In genomic region chr22:20428496-20429253, GRCh38 we compare ENCODE assay signal across 8 cellular contexts. TPM values are rescaled to one million over a fixed set of nuclear protein-coding genes. Genes with fewer than 3 reads are reported as not detected.
DNase-seq lines count a peak whose midpoint lies in the region; ATAC-seq and TF ChIP-seq lines count a peak whose summit lies in the region.

No MANE protein-coding gene starts in this region.

- H3K27ac ChIP-seq in suprapubic skin, result no peak overlapping the region

- H3K4me1 ChIP-seq in suprapubic skin, result peaks cover 58% of the 10 kb centered on the region

- H3K9me3 ChIP-seq in iPS-18c (ENCODE audit: control insufficient read depth, insufficient read depth, low read length) (peaks cover 2% of the 10 kb centered on the region), suprapubic skin (no peaks in the 10 kb centered on the region)

- H3K27ac Mint-ChIP-seq in activated T-cell treated with anti-CD3 and anti-CD28 coated beads, Interleukin-2, amount 50 U/mL, for 72 hours, result peak overlapping the region; percentile 78

- peaks cover 47% of the 10 kb centered on the region for H3K27me3 ChIP-seq in suprapubic skin

- peak in 1 of 2 donors; percentile 1 for ATAC-seq in activated T-cell treated with anti-CD3 and anti-CD28 coated beads, Interleukin-2, amount 50 U/mL, for 72 hours (replicated peaks in 1 of 2)
- ATAC-seq in HG02642 (IDR thresholded peaks at IDR 0.05; ENCODE audit: poor library complexity, unreplicated experiment), result no peak

- peak overlapping the region; percentile 16 for H3K4me3 ChIP-seq in iPS-18c (ENCODE audit: insufficient read depth, low read depth, low read length)
- H3K4me3 ChIP-seq in suprapubic skin, result peak overlapping the region; percentile 43

- H3K4me1 Mint-ChIP-seq in activated T-cell treated with anti-CD3 and anti-CD28 coated beads, Interleukin-2, amount 50 U/mL, for 72 hours (ENCODE audit: low read depth), result peaks cover 5% of the 10 kb centered on the region

- peaks cover 49% of the 10 kb centered on the region for H3K27me3 Mint-ChIP-seq in activated T-cell treated with anti-CD3 and anti-CD28 coated beads, Interleukin-2, amount 50 U/mL, for 72 hours (ENCODE audit: low read depth)

- no peaks in the 10 kb centered on the region for H3K9me3 Mint-ChIP-seq in activated T-cell treated with anti-CD3 and anti-CD28 coated beads, Interleukin-2, amount 50 U/mL, for 72 hours

- no peak for TF ChIP-seq POLR2A in suprapubic skin (IDR thresholded peaks at IDR 0.05)

- 71% methylated on average over 19 of the region's 23 CpGs for WGBS in suprapubic skin

- peaks cover 8% of the 10 kb centered on the region for H3K36me3 ChIP-seq in suprapubic skin

- no peak for DNase-seq in activated T-cell treated with anti-CD3 and anti-CD28 coated beads, Interleukin-2, amount 50 U/mL, for 72 hours
- DNase-seq in activated T-cell treated with anti-CD3 and anti-CD28 coated beads, Interleukin-2, amount 50 U/mL, for 48 hours, result no peak
- DNase-seq in SW480 (ENCODE audit: low spot score) (peak; percentile 16), suprapubic skin (ENCODE audit: low spot score in 2 of 2) (peak; percentile 56 to 69), NCI-H1105 treated with DMSO at 0.1 percent for 48 hours (lab: John Stamatoyannopoulos, UW) (no peak)
- DNase-seq in stimulated activated CD4-positive, alpha-beta T cell treated with anti-CD3 and anti-CD28 coated beads, Interleukin-1b, Interleukin-23, amount 100 ng/mL, for 48 hours, result no peak

- H3K4me3 Mint-ChIP-seq in activated T-cell treated with anti-CD3 and anti-CD28 coated beads, Interleukin-2, amount 50 U/mL, for 72 hours, result peak overlapping the region; percentile 77 to 94

- no peaks in the 10 kb centered on the region for H3K36me3 Mint-ChIP-seq in activated T-cell treated with anti-CD3 and anti-CD28 coated beads, Interleukin-2, amount 50 U/mL, for 72 hours (ENCODE audit: insufficient read depth in 2 of 2)

- no peak for TF ChIP-seq EP300 in suprapubic skin (IDR thresholded peaks at IDR 0.05)

- no peak for TF ChIP-seq CTCF in suprapubic skin (IDR thresholded peaks at IDR 0.05)

RNA-seq across cellular contexts. Expression of gene SCARF2, which starts 8.9 kb away (rescaled TPM):
- 1 to 10 TPM; 1.0 to 1.4 TPM for total RNA-seq in activated T-cell treated with anti-CD3 and anti-CD28 coated beads, Interleukin-2, amount 50 U/mL, for 72 hours
- total RNA-seq in suprapubic skin, result 10 to 100 TPM in 1 of 4 donors, 1 to 10 TPM in 3; 2.8 to 11.3 (median 5.8) TPM

RNA-seq across cellular contexts. Expression of gene ZNF74, which starts 34.7 kb away (rescaled TPM):
- total RNA-seq in activated T-cell treated with anti-CD3 and anti-CD28 coated beads, Interleukin-2, amount 50 U/mL, for 72 hours, result 10 to 100 TPM in 1 of 2 donors, 1 to 10 TPM in 1; 8.3 to 11.7 TPM
- 10 to 100 TPM in 3 of 4 donors, 1 to 10 TPM in 1; 9.3 to 17.5 (median 10.5) TPM for total RNA-seq in suprapubic skin

Comparison
In these comparisons a context has a peak if more than half of its experiments do, and no peak if none do; other contexts are left out.
1. DNase-seq: peak in SW480 (single experiment) and suprapubic skin (2 of 2); none in activated T-cell treated with anti-CD3 and anti-CD28 coated beads, Interleukin-2, amount 50 U/mL, for 72 hours (0 of 2), activated T-cell treated with anti-CD3 and anti-CD28 coated beads, Interleukin-2, amount 50 U/mL, for 48 hours (0 of 2), NCI-H1105 treated with DMSO at 0.1 percent for 48 hours (single experiment) and stimulated activated CD4-positive, alpha-beta T cell treated with anti-CD3 and anti-CD28 coated beads, Interleukin-1b, Interleukin-23, amount 100 ng/mL, for 48 hours (single experiment).